ENCODE assay signal across 29 cellular contexts in the genomic region with DNA sequence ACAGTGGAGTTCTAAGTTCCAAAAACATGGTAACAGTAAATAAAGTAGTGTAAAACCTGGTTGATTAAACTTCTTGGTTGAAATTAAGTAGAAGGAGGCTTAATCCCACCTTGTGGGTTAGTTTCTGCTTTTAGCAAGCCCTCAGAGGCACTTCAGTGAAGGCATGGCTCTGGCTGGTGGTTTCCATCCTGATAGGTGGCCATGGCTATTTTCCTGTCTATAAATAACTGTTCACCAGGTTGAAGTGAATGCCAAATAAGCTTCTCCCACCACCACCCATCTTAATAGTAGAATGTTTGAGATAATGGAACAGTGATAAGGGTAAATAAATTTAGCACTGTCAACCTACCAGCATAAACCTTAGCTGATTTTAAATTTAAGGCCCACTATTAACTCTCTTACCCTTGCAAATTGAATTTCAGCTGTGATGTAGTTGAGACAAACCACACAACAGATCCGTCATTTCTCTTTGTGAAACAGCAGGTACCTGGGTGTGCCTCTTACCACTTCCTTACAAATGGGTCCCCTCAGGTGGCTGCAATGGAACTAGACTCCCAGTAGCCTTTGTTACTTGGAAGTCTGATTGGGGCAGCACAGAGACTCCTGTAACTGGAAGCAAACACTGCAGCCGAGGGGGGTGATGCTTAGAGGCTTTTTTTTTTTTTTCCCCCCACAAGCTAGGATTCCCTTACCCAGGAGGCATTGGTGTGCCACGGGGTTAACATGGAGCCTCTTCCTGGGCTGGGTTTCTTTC. TPM values are rescaled to one million over a fixed set of nuclear protein-coding genes. Genes with fewer than 3 reads are reported as not detected.
DNase-seq lines count a peak whose midpoint lies in the region; ATAC-seq and TF ChIP-seq lines count a peak whose summit lies in the region.
"Had no signal": no experiment of that assay in that cellular context is flagged by ENCODE, and none has a peak within 500 bp of the region (broad histone marks: within the 10 kb centered on the region; RNA-seq: fewer than 3 reads in every experiment).

No MANE protein-coding gene starts in this region.

- no peaks in the 10 kb centered on the region for H3K9me3 ChIP-seq in CD4-positive, alpha-beta memory T cell (ENCODE audit: control insufficient read depth in 1 of 2, low read length in 2 of 2)
- H3K9me3 ChIP-seq in left ventricle myocardium inferior (replicated peaks) = no peaks in the 10 kb centered on the region
- H3K9me3 ChIP-seq: adrenal gland, MG63, ovary, suprapubic skin, upper lobe of right lung had no signal

- no peak for TF ChIP-seq CTCF in left ventricle myocardium inferior (IDR thresholded peaks at IDR 0.05; ENCODE audit: borderline replicate concordance)
- TF ChIP-seq CTCF in foreskin fibroblast (IDR thresholded peaks at IDR 0.05; ENCODE audit: low read depth, low read length) = no peak

- peaks cover 20 to 35% (median 29%) of the 10 kb centered on the region in 4 donors for H3K4me1 Mint-ChIP-seq in CD4-positive, alpha-beta memory T cell
- H3K4me1 Mint-ChIP-seq in IgD-negative memory B cell = peaks cover 20 to 50% (median 33%) of the 10 kb centered on the region in 3 donors
- peaks cover 20% of the 10 kb centered on the region for H3K4me1 Mint-ChIP-seq in activated T-helper 17 cell treated with anti-CD3 and anti-CD28 coated beads, Interleukin-2, amount 50 U/mL, for 72 hours

- no peaks in the 10 kb centered on the region for H3K36me3 Mint-ChIP-seq in CD4-positive, alpha-beta memory T cell
- H3K36me3 Mint-ChIP-seq in IgD-negative memory B cell = peaks cover 8% of the 10 kb centered on the region
- no peaks in the 10 kb centered on the region for H3K36me3 Mint-ChIP-seq in activated T-helper 17 cell treated with anti-CD3 and anti-CD28 coated beads, Interleukin-2, amount 50 U/mL, for 72 hours (ENCODE audit: low read depth)

- peak overlapping the region in 6 of 8 donors; percentile 5 to 53 (median 38) for H3K4me3 Mint-ChIP-seq in CD4-positive, alpha-beta memory T cell
- no peak overlapping the region for H3K4me3 Mint-ChIP-seq in IgD-negative memory B cell
- no peak overlapping the region for H3K4me3 Mint-ChIP-seq in activated T-helper 17 cell treated with anti-CD3 and anti-CD28 coated beads, Interleukin-2, amount 50 U/mL, for 72 hours
- H3K4me3 Mint-ChIP-seq: activated CD8-positive, alpha-beta memory T cell treated with anti-CD3 and anti-CD28 coated beads, Interleukin-2, amount 10 ng/mL, durations not matched to agents 7 days and 5 days; activated T-cell treated with anti-CD3 and anti-CD28 coated beads, Interleukin-2, amount 50 U/mL, for 4 hours; stimulated activated naive B cell treated with anti-CD40 and anti-IgM and Interleukin-4, amounts not matched to agents 10 μg/mL and 1 μg/mL and 100 μg/mL, for 72 hours had no signal

- CTCF ChIA-PET in CD4-positive, alpha-beta memory T cell (lab: Charles Lee; ENCODE audit: partially characterized antibody) = interaction anchor here (1.3 kb wide), 1 partner anchor 347 kb away, joined by 3 read pairs; no protein-coding TSS in a partner anchor

- H3K27ac Mint-ChIP-seq in CD4-positive, alpha-beta memory T cell = peak overlapping the region in 6 of 7 donors; percentile 25 to 86 (median 51)
- H3K27ac Mint-ChIP-seq in IgD-negative memory B cell = peak overlapping the region in 2 of 3 donors; percentile 1 to 84
- no peak overlapping the region for H3K27ac Mint-ChIP-seq in activated T-helper 17 cell treated with anti-CD3 and anti-CD28 coated beads, Interleukin-2, amount 50 U/mL, for 72 hours
- H3K27ac Mint-ChIP-seq: activated CD8-positive, alpha-beta memory T cell treated with anti-CD3 and anti-CD28 coated beads, Interleukin-2, amount 10 ng/mL, durations not matched to agents 7 days and 5 days; stimulated activated naive B cell treated with anti-CD40 and anti-IgM and Interleukin-4, amounts not matched to agents 10 μg/mL and 1 μg/mL and 100 μg/mL, for 72 hours had no signal

- no peak overlapping the region for H3K27ac ChIP-seq in CD4-positive, alpha-beta memory T cell (ENCODE audit: low read depth, low read length)
- H3K27ac ChIP-seq in left ventricle myocardium inferior (replicated peaks) = peak overlapping the region; percentile 78
- H3K27ac ChIP-seq: adrenal gland, dorsolateral prefrontal cortex, KMS-11, ovary, skin epidermis, suprapubic skin, upper lobe of right lung had no signal

- POLR2A ChIA-PET in CD4-positive, alpha-beta memory T cell (lab: Charles Lee; ENCODE audit: partially characterized antibody) = interaction anchor here (1.0 kb wide), 1 partner anchor 42 kb away, joined by 3 read pairs; no protein-coding TSS in a partner anchor

- peaks cover 15% of the 10 kb centered on the region for H3K4me1 ChIP-seq in CD4-positive, alpha-beta memory T cell (ENCODE audit: insufficient read depth, low read length)
- H3K4me1 ChIP-seq in left ventricle myocardium inferior = peaks cover 78% of the 10 kb centered on the region
- H3K4me1 ChIP-seq: adrenal gland had no signal

- no peaks in the 10 kb centered on the region for H3K27me3 Mint-ChIP-seq in CD4-positive, alpha-beta memory T cell
- H3K27me3 Mint-ChIP-seq in IgD-negative memory B cell = no peaks in the 10 kb centered on the region
- H3K27me3 Mint-ChIP-seq in activated T-helper 17 cell treated with anti-CD3 and anti-CD28 coated beads, Interleukin-2, amount 50 U/mL, for 72 hours = no peaks in the 10 kb centered on the region
- H3K27me3 Mint-ChIP-seq: activated CD8-positive, alpha-beta memory T cell treated with anti-CD3 and anti-CD28 coated beads, Interleukin-2, amount 10 ng/mL, durations not matched to agents 7 days and 5 days; stimulated activated naive B cell treated with anti-CD40 and anti-IgM and Interleukin-4, amounts not matched to agents 10 μg/mL and 1 μg/mL and 100 μg/mL, for 72 hours had no signal

- intact Hi-C loops in CD4-positive, alpha-beta memory T cell (cut with micrococcal nuclease) = no loop called here
- intact Hi-C loops in left ventricle myocardium inferior (cut with micrococcal nuclease) = no loop called here
- intact Hi-C loops in head of caudate nucleus (cut with DNase I) = no loop called here

- H3K36me3 ChIP-seq in CD4-positive, alpha-beta memory T cell (ENCODE audit: insufficient read depth, low read length) = no peaks in the 10 kb centered on the region
- H3K36me3 ChIP-seq in left ventricle myocardium inferior = no peaks in the 10 kb centered on the region
- H3K36me3 ChIP-seq: adrenal gland, MG63, ovary, suprapubic skin, upper lobe of right lung had no signal

- H3K27me3 ChIP-seq in CD4-positive, alpha-beta memory T cell (ENCODE audit: insufficient read depth, low read length) = no peaks in the 10 kb centered on the region
- H3K27me3 ChIP-seq in left ventricle myocardium inferior (ENCODE audit: low read depth) = no peaks in the 10 kb centered on the region
- H3K27me3 ChIP-seq: adrenal gland, dorsolateral prefrontal cortex, MG63, ovary, suprapubic skin, upper lobe of right lung had no signal

- ATAC-seq in activated T-helper 17 cell treated with anti-CD3 and anti-CD28 coated beads, Interleukin-2, amount 50 U/mL, for 72 hours (replicated peaks) = peak; percentile 34
- no peak for ATAC-seq in GM19452 (IDR thresholded peaks at IDR 0.05; ENCODE audit: unreplicated experiment)
- ATAC-seq: activated CD8-positive, alpha-beta memory T cell treated with anti-CD3 and anti-CD28 coated beads, Interleukin-2, amount 10 ng/mL, durations not matched to agents 7 days and 5 days; activated T-cell treated with anti-CD3 and anti-CD28 coated beads, Interleukin-2, amount 50 U/mL, for 4 hours; stimulated activated naive B cell treated with anti-CD40 and anti-IgM and Interleukin-4, amounts not matched to agents 10 μg/mL and 1 μg/mL and 100 μg/mL, for 72 hours; upper lobe of right lung had no signal

- H3K4me3 ChIP-seq in CD4-positive, alpha-beta memory T cell (ENCODE audit: low read length in 2 of 2) = no peak overlapping the region
- H3K4me3 ChIP-seq in left ventricle myocardium inferior (peak overlapping the region; percentile 33), foreskin fibroblast (ENCODE audit: low read depth in 1 of 2, low read length in 2 of 2) (no peak overlapping the region)
- H3K4me3 ChIP-seq: adrenal gland, dorsolateral prefrontal cortex, MG63, ovary, skin epidermis, suprapubic skin, upper lobe of right lung had no signal

- DNase-seq in CD4-positive, alpha-beta memory T cell = peak in 4 of 5 donors; percentile 3 to 30 (median 25)
- DNase-seq in left ventricle myocardium inferior (no peak), germinal center (ENCODE audit: low spot score) (no peak), head of caudate nucleus (no peak), foreskin fibroblast (no peak)
- DNase-seq: activated CD4-positive, alpha-beta T cell treated with anti-CD3 and anti-CD28 coated beads for 4 hours; activated CD8-positive, alpha-beta memory T cell treated with anti-CD3 and anti-CD28 coated beads, Interleukin-2, amount 10 ng/mL, durations not matched to agents 7 days and 5 days; activated T-cell treated with anti-CD3 and anti-CD28 coated beads, Interleukin-2, amount 50 U/mL, for 4 hours; adrenal gland; cerebellar nuclear complex; COR-L47; DMS53; dorsolateral prefrontal cortex; hypothalamus; MG63; NCI-H1105 treated with DMSO at 0.1 percent for 48 hours; NCI-H187 treated with DMSO at 0.1 percent for 48 hours; NCI-H2171; NCI-H510A; ovary; SHP77; stimulated activated naive B cell treated with anti-CD40 and anti-IgM and Interleukin-4, amounts not matched to agents 10 μg/mL and 1 μg/mL and 100 μg/mL, for 72 hours; upper lobe of right lung had no signal

- peaks cover 0 to 3% (median 0%) of the 10 kb centered on the region in 8 donors for H3K9me3 Mint-ChIP-seq in CD4-positive, alpha-beta memory T cell
- peaks cover 0 to 3% (median 0%) of the 10 kb centered on the region in 3 donors for H3K9me3 Mint-ChIP-seq in IgD-negative memory B cell
- H3K9me3 Mint-ChIP-seq in activated T-helper 17 cell treated with anti-CD3 and anti-CD28 coated beads, Interleukin-2, amount 50 U/mL, for 72 hours = no peaks in the 10 kb centered on the region
- H3K9me3 Mint-ChIP-seq: activated T-cell treated with anti-CD3 and anti-CD28 coated beads, Interleukin-2, amount 50 U/mL, for 4 hours had no signal

RNA-seq across cellular contexts. Expression of gene DAAM1, which starts 41.4 kb away (rescaled TPM):
- total RNA-seq in CD4-positive, alpha-beta memory T cell = 10 to 100 TPM; 25.5 to 25.6 TPM
- polyA plus RNA-seq in CD4-positive, alpha-beta memory T cell = 10 to 100 TPM in 1 of 2 donors, 1 to 10 TPM in 1; 5.4 to 14.5 TPM
- polyA plus RNA-seq in IgD-negative memory B cell = 42.2 TPM
- total RNA-seq in activated T-helper 17 cell treated with anti-CD3 and anti-CD28 coated beads, Interleukin-2, amount 50 U/mL, for 72 hours = 10 to 100 TPM; 10.5 to 13.8 TPM
- 84.8 TPM for total RNA-seq in left ventricle myocardium inferior

Comparison
In these comparisons a context has a peak if more than half of its experiments do, and no peak if none do; other contexts are left out.
1. DNase-seq: peak in CD4-positive, alpha-beta memory T cell (4 of 5); none in left ventricle myocardium inferior (single experiment), germinal center (single experiment), head of caudate nucleus (0 of 42) and foreskin fibroblast (0 of 2).
2. H3K4me3 Mint-ChIP-seq: peak in CD4-positive, alpha-beta memory T cell (6 of 8); none in IgD-negative memory B cell (0 of 4) and activated T-helper 17 cell treated with anti-CD3 and anti-CD28 coated beads, Interleukin-2, amount 50 U/mL, for 72 hours (single experiment).